Comparison of ENCODE assay signal across 17 cellular contexts in genomic region chr2:167215595-167215994, GRCh38.
DNase-seq lines count a peak whose midpoint lies in the region; ATAC-seq and TF ChIP-seq lines count a peak whose summit lies in the region.
"Had no signal": no experiment of that assay in that cellular context is flagged by ENCODE, and none has a peak within 500 bp of the region (broad histone marks: within the 10 kb centered on the region; RNA-seq: fewer than 3 reads in every experiment).

No MANE protein-coding gene starts in this region.

- H3K36me3 ChIP-seq in H7 (replicated peaks; ENCODE audit: control insufficient read depth, insufficient read depth, low read length) (no peaks in the 10 kb centered on the region), psoas muscle (ENCODE audit: insufficient read depth in 1 of 2, low read depth in 1 of 2) (peaks cover 0 to 67% of the 10 kb centered on the region in 2 donors)

- H3K9me3 Mint-ChIP-seq in WTC11 = no peaks in the 10 kb centered on the region
- no peaks in the 10 kb centered on the region for H3K9me3 Mint-ChIP-seq in naive thymus-derived CD8-positive, alpha-beta T cell

- DNase-seq in H7 (peak; percentile 20), WTC11 (ENCODE audit: low spot score) (peak; percentile 23), iPS-NIHi7 (ENCODE audit: extremely low spot score) (peak; percentile 33), psoas muscle (peak in 1 of 2 donors; percentile 32), NCI-H1694 (lab: John Stamatoyannopoulos, UW) (no peak), DMS114 treated with DMSO at 0.1 percent for 48 hours (lab: John Stamatoyannopoulos, UW; ENCODE audit: unreplicated experiment) (no peak)
- no peak for DNase-seq in naive thymus-derived CD8-positive, alpha-beta T cell
- DNase-seq: Caco-2; Kasumi-1; NCI-H1105; NCI-H187; NCI-H446 treated with DMSO at 0.1 percent for 48 hours; NK-92 treated with Interleukin-12 subunit alpha and Interleukin-12 subunit beta, amount 100 ng/mL, for 24 hours; OCI-M1; SHP77 treated with DMSO at 0.1 percent for 48 hours had no signal

- CTCF ChIA-PET in WTC11 (lab: Charles Lee) = no interaction called here

- H3K27me3 ChIP-seq in H7 (ENCODE audit: control insufficient read depth, insufficient read depth, low read length) = no peaks in the 10 kb centered on the region
- no peaks in the 10 kb centered on the region for H3K27me3 ChIP-seq in psoas muscle (ENCODE audit: insufficient read depth in 3 of 3, low read length in 2 of 3)

- no peak overlapping the region for H3K4me3 Mint-ChIP-seq in WTC11
- H3K4me3 Mint-ChIP-seq in naive thymus-derived CD8-positive, alpha-beta T cell = no peak overlapping the region

- WGBS in psoas muscle, 3 donors = 65 to 69% (median 67%) methylated on average over 4 of the region's 4 CpGs

- intact Hi-C loops in psoas muscle (cut with DNase I) = no loop called here

- ATAC-seq in WTC11 (peak; percentile 79), psoas muscle (peak in 2 of 4 donors; percentile 21 to 27), GM21723 (IDR thresholded peaks at IDR 0.05; ENCODE audit: unreplicated experiment) (no peak)
- no peak for ATAC-seq in naive thymus-derived CD8-positive, alpha-beta T cell
- ATAC-seq: SK-N-SH treated with all-trans-retinoic acid at 6 μM for 48 hours had no signal

- TF ChIP-seq CTCF in WTC11 (IDR thresholded peaks at IDR 0.05) (no peak), psoas muscle (IDR thresholded peaks at IDR 0.05) (no peak)

- no peaks in the 10 kb centered on the region for H3K27me3 Mint-ChIP-seq in WTC11 (ENCODE audit: low read depth)
- H3K27me3 Mint-ChIP-seq in naive thymus-derived CD8-positive, alpha-beta T cell = peaks cover 0 to 4% (median 2%) of the 10 kb centered on the region in 5 donors

- H3K4me3 ChIP-seq in H7 (ENCODE audit: insufficient read depth, low read depth, low read length) (no peak overlapping the region), psoas muscle (no peak overlapping the region)

- no peaks in the 10 kb centered on the region; the same call in 1 of the 2 replicates for H3K36me3 Mint-ChIP-seq in WTC11
- no peaks in the 10 kb centered on the region for H3K36me3 Mint-ChIP-seq in naive thymus-derived CD8-positive, alpha-beta T cell

- H3K27ac Mint-ChIP-seq in WTC11 = no peak overlapping the region
- no peak overlapping the region for H3K27ac Mint-ChIP-seq in naive thymus-derived CD8-positive, alpha-beta T cell

- peaks cover 5% of the 10 kb centered on the region for H3K4me1 Mint-ChIP-seq in WTC11
- H3K4me1 Mint-ChIP-seq in naive thymus-derived CD8-positive, alpha-beta T cell = no peaks in the 10 kb centered on the region

- peaks cover 19% of the 10 kb centered on the region for H3K4me1 ChIP-seq in psoas muscle
- H3K4me1 ChIP-seq: Caco-2 had no signal

- POLR2A ChIA-PET in WTC11 (lab: Charles Lee) = no interaction called here
- POLR2A ChIA-PET in naive thymus-derived CD8-positive, alpha-beta T cell (lab: Charles Lee) = no interaction called here

- H3K9me3 ChIP-seq in psoas muscle = no peaks in the 10 kb centered on the region
- H3K9me3 ChIP-seq: Caco-2 had no signal

- H3K27ac ChIP-seq in psoas muscle = peak overlapping the region; percentile 37

TF ChIP-seq in WTC11, 78 proteins besides CTCF, POLR2A, EP300 and RAD21:
- TF ChIP-seq GABPB1 (CRISPR knock-in tag; IDR thresholded peaks at IDR 0.05) (no peak), CREM (CRISPR knock-in tag; IDR thresholded peaks at IDR 0.05) (no peak), SOX15 (CRISPR knock-in tag; IDR thresholded peaks at IDR 0.05) (no peak), GTF2I (CRISPR knock-in tag; conservative IDR thresholded peaks at IDR 0.05) (no peak), FOXP1 (CRISPR knock-in tag; IDR thresholded peaks at IDR 0.05; ENCODE audit: borderline replicate concordance) (no peak), ZMAT4 (CRISPR knock-in tag; IDR thresholded peaks at IDR 0.05) (no peak), SMAD4 (CRISPR knock-in tag; IDR thresholded peaks at IDR 0.05) (no peak), IRF2 (CRISPR knock-in tag; IDR thresholded peaks at IDR 0.05; ENCODE audit: borderline replicate concordance, low read depth) (no peak), E2F1 (CRISPR knock-in tag; IDR thresholded peaks at IDR 0.05) (no peak), ESRRA (CRISPR knock-in tag; IDR thresholded peaks at IDR 0.05; ENCODE audit: borderline replicate concordance) (no peak)

Comparison
In these comparisons a context has a peak if more than half of its experiments do, and no peak if none do; other contexts are left out.
1. DNase-seq: peak in H7 (single experiment), WTC11 (single experiment) and iPS-NIHi7 (single experiment); none in NCI-H1694 (single experiment), DMS114 treated with DMSO at 0.1 percent for 48 hours (single experiment) and naive thymus-derived CD8-positive, alpha-beta T cell (0 of 10).